26 cellular contexts compared by ENCODE assay signal in the genomic region with DNA sequence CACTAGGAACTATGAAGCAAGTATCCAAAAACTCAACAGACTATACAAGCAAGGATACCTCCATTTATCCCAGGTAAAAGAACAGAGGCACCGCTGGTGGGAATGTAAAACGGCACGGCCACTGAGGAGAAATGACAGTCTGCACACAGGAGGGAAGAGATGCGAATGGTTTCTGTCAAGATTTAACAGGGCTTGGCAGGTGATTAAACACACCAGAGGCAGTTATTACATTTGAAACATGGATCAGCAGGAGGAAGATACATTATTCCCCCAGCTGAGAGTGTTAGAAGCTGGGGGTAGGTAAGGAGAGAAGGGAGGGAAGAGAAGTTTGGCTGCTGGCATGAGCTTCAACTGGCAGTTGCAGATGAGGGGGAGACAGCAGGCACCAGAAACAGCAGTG. TPM values are rescaled to one million over a fixed set of nuclear protein-coding genes. Genes with fewer than 3 reads are reported as not detected.
"Had no signal": no experiment of that assay in that cellular context is flagged by ENCODE, and none has a peak within 500 bp of the region (broad histone marks: within the 10 kb centered on the region; RNA-seq: fewer than 3 reads in every experiment).

No MANE protein-coding gene starts in this region.

- ATAC-seq: SK-N-SH treated with all-trans-retinoic acid at 6 μM for 48 hours had no signal

- H3K27me3 Mint-ChIP-seq: activated B cell treated with CpG ODN at 0.5 μM for 24 hours; activated CD4-positive, alpha-beta memory T cell treated with anti-CD3 and anti-CD28 coated beads, Interleukin-2, amount 10 ng/mL, durations not matched to agents 7 days and 5 days; activated CD4-positive, alpha-beta T cell treated with anti-CD3 and anti-CD28 coated beads, Interleukin-2, amount 10 ng/mL, durations not matched to agents 7 days and 5 days; activated naive CD8-positive, alpha-beta T cell; activated T-cell treated with anti-CD3 and anti-CD28 coated beads, Interleukin-2, amount 50 U/mL, for 24 hours; brain; central memory CD8-positive, alpha-beta T cell had no signal

- DNase-seq: activated B cell treated with CpG ODN at 0.5 μM for 24 hours; activated CD4-positive, alpha-beta memory T cell treated with anti-CD3 and anti-CD28 coated beads, Interleukin-2, amount 10 ng/mL, durations not matched to agents 7 days and 5 days; activated CD4-positive, alpha-beta T cell treated with anti-CD3 and anti-CD28 coated beads for 1 hour; activated CD4-positive, alpha-beta T cell treated with anti-CD3 and anti-CD28 coated beads, Interleukin-2, amount 10 ng/mL, durations not matched to agents 7 days and 5 days; activated CD8-positive, alpha-beta memory T cell treated with anti-CD3 and anti-CD28 coated beads, Interleukin-2, amount 50 U/mL, for 48 hours; activated gamma-delta T cell; activated naive CD4-positive, alpha-beta T cell treated with anti-CD3 and anti-CD28 coated beads for 36 hours; activated T-cell treated with anti-CD3 and anti-CD28 coated beads, Interleukin-2, amount 50 U/mL, for 24 hours; amygdala; Kasumi-1; KBM-7; NCI-H1105 treated with DMSO at 0.1 percent for 48 hours; NCI-H1436 treated with DMSO at 0.1 percent for 48 hours; NCI-H187; NCI-H2081; NCI-H510A treated with DMSO at 0.1 percent for 48 hours; Peyer's patch; Right ventricle myocardium superior; SJCRH30; SW 1271; T-helper 9 cell had no signal

- H3K9me3 Mint-ChIP-seq: activated B cell treated with CpG ODN at 0.5 μM for 24 hours; activated CD4-positive, alpha-beta memory T cell treated with anti-CD3 and anti-CD28 coated beads, Interleukin-2, amount 10 ng/mL, durations not matched to agents 7 days and 5 days; activated CD4-positive, alpha-beta T cell treated with anti-CD3 and anti-CD28 coated beads, Interleukin-2, amount 10 ng/mL, durations not matched to agents 7 days and 5 days; activated naive CD4-positive, alpha-beta T cell treated with anti-CD3 and anti-CD28 coated beads for 36 hours; activated T-cell treated with anti-CD3 and anti-CD28 coated beads, Interleukin-2, amount 50 U/mL, for 24 hours; central memory CD8-positive, alpha-beta T cell; T-helper 1 cell treated with Interleukin-12 subunit alpha and Interleukin-12 subunit beta and Interleukin-4 antibody, amounts not matched to agents 30 μg/mL and 1 μg/mL, for 36 hours had no signal

- H3K27ac Mint-ChIP-seq: activated B cell treated with CpG ODN at 0.5 μM for 24 hours; activated CD4-positive, alpha-beta memory T cell treated with anti-CD3 and anti-CD28 coated beads, Interleukin-2, amount 10 ng/mL, durations not matched to agents 7 days and 5 days; activated CD4-positive, alpha-beta T cell treated with anti-CD3 and anti-CD28 coated beads, Interleukin-2, amount 10 ng/mL, durations not matched to agents 7 days and 5 days; activated naive CD4-positive, alpha-beta T cell treated with anti-CD3 and anti-CD28 coated beads for 36 hours; activated naive CD8-positive, alpha-beta T cell; T-helper 1 cell treated with Interleukin-12 subunit alpha and Interleukin-12 subunit beta and Interleukin-4 antibody, amounts not matched to agents 30 μg/mL and 1 μg/mL, for 36 hours had no signal

- H3K9me3 ChIP-seq: Peyer's patch, SJCRH30 had no signal

- H3K4me1 Mint-ChIP-seq: activated CD4-positive, alpha-beta memory T cell treated with anti-CD3 and anti-CD28 coated beads, Interleukin-2, amount 10 ng/mL, durations not matched to agents 7 days and 5 days; activated CD4-positive, alpha-beta T cell treated with anti-CD3 and anti-CD28 coated beads, Interleukin-2, amount 10 ng/mL, durations not matched to agents 7 days and 5 days; brain; central memory CD8-positive, alpha-beta T cell had no signal

- H3K4me3 Mint-ChIP-seq: activated B cell treated with CpG ODN at 0.5 μM for 24 hours; activated CD4-positive, alpha-beta memory T cell treated with anti-CD3 and anti-CD28 coated beads, Interleukin-2, amount 10 ng/mL, durations not matched to agents 7 days and 5 days; activated CD4-positive, alpha-beta T cell treated with anti-CD3 and anti-CD28 coated beads, Interleukin-2, amount 10 ng/mL, durations not matched to agents 7 days and 5 days; activated naive CD4-positive, alpha-beta T cell treated with anti-CD3 and anti-CD28 coated beads for 36 hours; activated naive CD8-positive, alpha-beta T cell; activated T-cell treated with anti-CD3 and anti-CD28 coated beads, Interleukin-2, amount 50 U/mL, for 24 hours; brain; central memory CD8-positive, alpha-beta T cell; T-helper 1 cell treated with Interleukin-12 subunit alpha and Interleukin-12 subunit beta and Interleukin-4 antibody, amounts not matched to agents 30 μg/mL and 1 μg/mL, for 36 hours had no signal

RNA-seq across cellular contexts. Expression of a gene that starts 35.0 kb away (rescaled TPM):
- total RNA-seq: activated CD4-positive, alpha-beta memory T cell treated with anti-CD3 and anti-CD28 coated beads, Interleukin-2, amount 10 ng/mL, durations not matched to agents 7 days and 5 days; activated CD4-positive, alpha-beta T cell treated with anti-CD3 and anti-CD28 coated beads, Interleukin-2, amount 10 ng/mL, durations not matched to agents 7 days and 5 days; activated naive CD4-positive, alpha-beta T cell treated with anti-CD3 and anti-CD28 coated beads for 36 hours had no signal
